In genomic region chr15:95929232-95929846, GRCh38 we compare ENCODE assay signal across 8 cellular contexts.
DNase-seq lines count a peak whose midpoint lies in the region; ATAC-seq and TF ChIP-seq lines count a peak whose summit lies in the region.

No MANE protein-coding gene starts in this region.

- H3K36me3 ChIP-seq in GM06990 (ENCODE audit: control insufficient read depth, insufficient read depth, low read length) (no peaks in the 10 kb centered on the region), WERI-Rb-1 (no peaks in the 10 kb centered on the region)

- H3K27me3 Mint-ChIP-seq in activated naive CD8-positive, alpha-beta T cell treated with anti-CD3 and anti-CD28 coated beads, Interleukin-2, amount 10 ng/mL, durations not matched to agents 7 days and 5 days = peaks cover 9% of the 10 kb centered on the region

- H3K36me3 Mint-ChIP-seq in activated naive CD8-positive, alpha-beta T cell treated with anti-CD3 and anti-CD28 coated beads, Interleukin-2, amount 10 ng/mL, durations not matched to agents 7 days and 5 days = peaks cover 7% of the 10 kb centered on the region

- H3K9me3 ChIP-seq in WERI-Rb-1 (ENCODE audit: severe bottlenecking) = no peaks in the 10 kb centered on the region

- H3K27ac ChIP-seq in caudate nucleus (ENCODE audit: low read depth, low read length) (no peak overlapping the region), WERI-Rb-1 (no peak overlapping the region)

- POLR2A ChIA-PET in activated naive CD8-positive, alpha-beta T cell treated with anti-CD3 and anti-CD28 coated beads, Interleukin-2, amount 10 ng/mL, durations not matched to agents 7 days and 5 days (lab: Charles Lee) = interaction anchor here (1.0 to 1.1 kb wide), 2 partner anchors 50 to 52 kb away, joined by 4 read pairs; no protein-coding TSS in a partner anchor

- H3K4me3 ChIP-seq in GM06990 (replicated peaks; ENCODE audit: low read depth, low read length) (no peak overlapping the region), WERI-Rb-1 (ENCODE audit: low read depth, low read length) (no peak overlapping the region)

- TF ChIP-seq CTCF in GM06990 (IDR thresholded peaks at IDR 0.05; ENCODE audit: insufficient read depth, low read length, poor library complexity, severe bottlenecking) (no peak), WERI-Rb-1 (IDR thresholded peaks at IDR 0.05; ENCODE audit: low read depth, low read length) (no peak)

- H3K4me3 Mint-ChIP-seq in activated naive CD8-positive, alpha-beta T cell treated with anti-CD3 and anti-CD28 coated beads, Interleukin-2, amount 10 ng/mL, durations not matched to agents 7 days and 5 days = peak overlapping the region; percentile 53

- peak; percentile 20 for DNase-seq in GM06990 (ENCODE audit: extremely low read depth, insufficient read length)
- DNase-seq in HT-29 (ENCODE audit: low spot score) = peak; percentile 21
- peak; percentile 36 for DNase-seq in activated naive CD8-positive, alpha-beta T cell treated with anti-CD3 and anti-CD28 coated beads, Interleukin-2, amount 10 ng/mL, durations not matched to agents 7 days and 5 days
- no peak for DNase-seq in caudate nucleus (lab: John Stamatoyannopoulos, UW)
- no peak for DNase-seq in WERI-Rb-1
- no peak for DNase-seq in activated CD4-positive, alpha-beta T cell treated with anti-CD3 and anti-CD28 coated beads for 1 hour
- no peak for DNase-seq in activated CD4-positive, alpha-beta T cell treated with anti-CD3 and anti-CD28 coated beads, Interleukin-2, amount 50 U/mL, for 1 hour

- H3K27me3 ChIP-seq in GM06990 (replicated peaks; ENCODE audit: control insufficient read depth, insufficient read depth, low read length) (no peaks in the 10 kb centered on the region), WERI-Rb-1 (ENCODE audit: insufficient read depth, low read depth, severe bottlenecking) (peaks cover 13% of the 10 kb centered on the region)

- peaks cover 11% of the 10 kb centered on the region for H3K4me1 Mint-ChIP-seq in activated naive CD8-positive, alpha-beta T cell treated with anti-CD3 and anti-CD28 coated beads, Interleukin-2, amount 10 ng/mL, durations not matched to agents 7 days and 5 days

- peaks cover 3% of the 10 kb centered on the region for H3K9me3 Mint-ChIP-seq in activated naive CD8-positive, alpha-beta T cell treated with anti-CD3 and anti-CD28 coated beads, Interleukin-2, amount 10 ng/mL, durations not matched to agents 7 days and 5 days

- peak; percentile 100 for ATAC-seq in GM21381 (IDR thresholded peaks at IDR 0.05; ENCODE audit: unreplicated experiment)
- peak; percentile 73 for ATAC-seq in activated naive CD8-positive, alpha-beta T cell treated with anti-CD3 and anti-CD28 coated beads, Interleukin-2, amount 10 ng/mL, durations not matched to agents 7 days and 5 days (ENCODE audit: low read depth)

- H3K27ac Mint-ChIP-seq in activated naive CD8-positive, alpha-beta T cell treated with anti-CD3 and anti-CD28 coated beads, Interleukin-2, amount 10 ng/mL, durations not matched to agents 7 days and 5 days = peak overlapping the region; percentile 72

Comparison
In these comparisons a context has a peak if more than half of its experiments do, and no peak if none do; other contexts are left out.
1. DNase-seq: peak in GM06990 (single experiment), HT-29 (single experiment) and activated naive CD8-positive, alpha-beta T cell treated with anti-CD3 and anti-CD28 coated beads, Interleukin-2, amount 10 ng/mL, durations not matched to agents 7 days and 5 days (single experiment); none in caudate nucleus (0 of 61), WERI-Rb-1 (single experiment), activated CD4-positive, alpha-beta T cell treated with anti-CD3 and anti-CD28 coated beads for 1 hour (single experiment) and activated CD4-positive, alpha-beta T cell treated with anti-CD3 and anti-CD28 coated beads, Interleukin-2, amount 50 U/mL, for 1 hour (single experiment).